14 cellular contexts compared by ENCODE assay signal in genomic region chr6:141874930-141875602, GRCh38.
DNase-seq lines count a peak whose midpoint lies in the region; ATAC-seq and TF ChIP-seq lines count a peak whose summit lies in the region.
"Had no signal": no experiment of that assay in that cellular context is flagged by ENCODE, and none has a peak within 500 bp of the region (broad histone marks: within the 10 kb centered on the region; RNA-seq: fewer than 3 reads in every experiment).

No MANE protein-coding gene starts in this region.

- TF ChIP-seq CTCF in GM23338 (conservative IDR thresholded peaks at IDR 0.05; ENCODE audit: low read depth in 2 of 2), result no peak
- no peak for TF ChIP-seq CTCF in Panc1 (IDR thresholded peaks at IDR 0.05)
- TF ChIP-seq CTCF in fibroblast of the aortic adventitia (IDR thresholded peaks at IDR 0.05; ENCODE audit: insufficient read depth, low read length), result no peak
- TF ChIP-seq CTCF in tibial nerve (IDR thresholded peaks at IDR 0.05), result no peak

- 80 to 87% methylated on average over 6 of the region's 6 CpGs for WGBS in tibial nerve, 2 donors

- H3F3A ChIP-seq in GM23338 (replicated peaks; ENCODE audit: low read depth), result no peaks in the 10 kb centered on the region

- H3K4me1 Mint-ChIP-seq in GM23338, result no peaks in the 10 kb centered on the region

- no peak overlapping the region for H3K4me3 Mint-ChIP-seq in GM23338
- H3K4me3 Mint-ChIP-seq: T-helper 1 cell treated with Interleukin-12 subunit alpha and Interleukin-12 subunit beta and Interleukin-4 antibody, amounts not matched to agents 30 μg/mL and 1 μg/mL, for 36 hours had no signal

- no peaks in the 10 kb centered on the region; the same call in 1 of the 2 replicates for H3K9me2 ChIP-seq in GM23338 (ENCODE audit: insufficient read depth)

- TF ChIP-seq EP300 in tibial nerve (IDR thresholded peaks at IDR 0.05), result no peak

- peaks cover 6% of the 10 kb centered on the region; the same call in 1 of the 3 replicates for H3K36me3 Mint-ChIP-seq in GM23338 (ENCODE audit: low read depth)

- H3K36me3 ChIP-seq in GM23338 (ENCODE audit: insufficient read depth) (no peaks in the 10 kb centered on the region), Panc1 (ENCODE audit: control insufficient read depth, insufficient read depth, low read length) (no peaks in the 10 kb centered on the region), tibial nerve (no peaks in the 10 kb centered on the region)
- H3K36me3 ChIP-seq: BLaER1 had no signal

- POLR2A ChIA-PET in Panc1 (lab: Charles Lee), result interaction anchor here (0.6 kb wide), 1 partner anchor 64 kb away, joined by 6 read pairs; no protein-coding TSS in a partner anchor

- in situ Hi-C loops in Panc1 (cut with HindIII; ENCODE audit: low pct_unique_long_range_greater_than_20kb, low sequenced_read_pairs), result no loop called here

- H3K27ac ChIP-seq in GM23338 (ENCODE audit: low read depth) (no peak overlapping the region), Panc1 (ENCODE audit: low read length) (no peak overlapping the region; the same call in 1 of the 2 replicates), tibial nerve (no peak overlapping the region)
- H3K27ac ChIP-seq: BLaER1, parathyroid adenoma had no signal

- TF ChIP-seq POLR2A in tibial nerve (IDR thresholded peaks at IDR 0.05), result no peak

- CTCF ChIA-PET in Panc1 (lab: Charles Lee), result no interaction called here

- BruUV-seq in Panc1 (replicated peaks; lab: Mats Ljungman, UMichigan), result no TSS peak

- H3K27ac Mint-ChIP-seq in GM23338, result peak overlapping the region; percentile 53; the same call in 1 of the 2 replicates
- H3K27ac Mint-ChIP-seq: T-helper 1 cell treated with Interleukin-12 subunit alpha and Interleukin-12 subunit beta and Interleukin-4 antibody, amounts not matched to agents 30 μg/mL and 1 μg/mL, for 36 hours had no signal

- no peak overlapping the region for H2AFZ ChIP-seq in GM23338
- H2AFZ ChIP-seq: parathyroid adenoma had no signal

- no peaks in the 10 kb centered on the region for H3K27me3 Mint-ChIP-seq in GM23338 (ENCODE audit: insufficient read depth, low read depth, poor library complexity)

- no peak for ATAC-seq in GM23338
- ATAC-seq in Panc1, result no peak

- H4K20me1 ChIP-seq in GM23338 (replicated peaks; ENCODE audit: insufficient read depth), result no peaks in the 10 kb centered on the region
- H4K20me1 ChIP-seq: BLaER1 had no signal

- H3K4me1 ChIP-seq in GM23338 (ENCODE audit: insufficient read depth) (no peaks in the 10 kb centered on the region), Panc1 (ENCODE audit: control insufficient read depth, insufficient read depth, low read length) (no peaks in the 10 kb centered on the region), tibial nerve (no peaks in the 10 kb centered on the region)
- H3K4me1 ChIP-seq: BLaER1, parathyroid adenoma had no signal

- no peaks in the 10 kb centered on the region for H3K79me2 ChIP-seq in GM23338 (replicated peaks; ENCODE audit: insufficient read depth)
- H3K79me2 ChIP-seq: parathyroid adenoma had no signal

- peak; percentile 9 for DNase-seq in AG08395 (ENCODE audit: low spot score)
- DNase-seq in GM23338 (ENCODE audit: low spot score), result no peak
- peak; percentile 18 for DNase-seq in Panc1 (ENCODE audit: low read depth, low spot score)
- DNase-seq in fibroblast of the aortic adventitia (ENCODE audit: low read depth), result peak; percentile 51
- no peak for DNase-seq in posterior vena cava (ENCODE audit: low spot score)
- no peak for DNase-seq in NCI-H2171 treated with DMSO at 0.1 percent for 48 hours (lab: John Stamatoyannopoulos, UW)
- DNase-seq in NCI-H2081 (lab: John Stamatoyannopoulos, UW), result no peak
- no peak for DNase-seq in tibial nerve (ENCODE audit: low spot score in 2 of 2)
- DNase-seq: amygdala, cortex of kidney, midbrain had no signal

- no peak overlapping the region for H3K4me2 ChIP-seq in GM23338
- H3K4me2 ChIP-seq: BLaER1 had no signal

- peaks cover 6% of the 10 kb centered on the region; the same call in 2 of the 3 replicates for H3K9me3 Mint-ChIP-seq in GM23338
- H3K9me3 Mint-ChIP-seq: T-helper 1 cell treated with Interleukin-12 subunit alpha and Interleukin-12 subunit beta and Interleukin-4 antibody, amounts not matched to agents 30 μg/mL and 1 μg/mL, for 36 hours had no signal

- no peaks in the 10 kb centered on the region for H3K9me3 ChIP-seq in Panc1 (ENCODE audit: control insufficient read depth, insufficient read depth, low read depth, low read length)
- no peaks in the 10 kb centered on the region for H3K9me3 ChIP-seq in tibial nerve
- H3K9me3 ChIP-seq: BLaER1 had no signal

- intact Hi-C loops in Panc1 (cut with micrococcal nuclease; ENCODE audit: unreplicated experiment), result no loop called here
- intact Hi-C loops in posterior vena cava (cut with DNase I), result no loop called here

- H3K4me3 ChIP-seq in GM23338 (no peak overlapping the region), Panc1 (ENCODE audit: low read depth in 2 of 2, low read length in 2 of 2) (no peak overlapping the region), fibroblast of the aortic adventitia (ENCODE audit: low read depth, low read length) (no peak overlapping the region), tibial nerve (no peak overlapping the region)
- H3K4me3 ChIP-seq: BLaER1 had no signal

- H3K27me3 ChIP-seq in GM23338 (ENCODE audit: insufficient read depth), result no peaks in the 10 kb centered on the region
- no peaks in the 10 kb centered on the region for H3K27me3 ChIP-seq in Panc1 (ENCODE audit: control insufficient read depth, insufficient read depth, low read length)
- H3K27me3 ChIP-seq in tibial nerve, result no peaks in the 10 kb centered on the region
- H3K27me3 ChIP-seq: BLaER1 had no signal

TF ChIP-seq in GM23338, 12 proteins besides CTCF, POLR2A, EP300 and RAD21 (continues in another document):
- no peak for TF ChIP-seq STAT1 (IDR thresholded peaks at IDR 0.05; ENCODE audit: unreplicated experiment)
- no peak for TF ChIP-seq CREB1 (CRISPR knock-in tag; IDR thresholded peaks at IDR 0.05; ENCODE audit: low read depth)
- no peak for TF ChIP-seq JUNB (IDR thresholded peaks at IDR 0.05; ENCODE audit: unreplicated experiment)
- no peak for TF ChIP-seq POLR2AphosphoS5 (IDR thresholded peaks at IDR 0.05; ENCODE audit: low read depth)
- TF ChIP-seq ZNF331 (CRISPR knock-in tag; IDR thresholded peaks at IDR 0.05; ENCODE audit: low read depth), result no peak
- no peak for TF ChIP-seq ZNF114 (CRISPR knock-in tag; IDR thresholded peaks at IDR 0.05)
- TF ChIP-seq EZH2 (IDR thresholded peaks at IDR 0.05; ENCODE audit: low read depth, unreplicated experiment), result no peak
- TF ChIP-seq NANOG (IDR thresholded peaks at IDR 0.05; ENCODE audit: borderline replicate concordance), result no peak
- TF ChIP-seq, protein P1, sequence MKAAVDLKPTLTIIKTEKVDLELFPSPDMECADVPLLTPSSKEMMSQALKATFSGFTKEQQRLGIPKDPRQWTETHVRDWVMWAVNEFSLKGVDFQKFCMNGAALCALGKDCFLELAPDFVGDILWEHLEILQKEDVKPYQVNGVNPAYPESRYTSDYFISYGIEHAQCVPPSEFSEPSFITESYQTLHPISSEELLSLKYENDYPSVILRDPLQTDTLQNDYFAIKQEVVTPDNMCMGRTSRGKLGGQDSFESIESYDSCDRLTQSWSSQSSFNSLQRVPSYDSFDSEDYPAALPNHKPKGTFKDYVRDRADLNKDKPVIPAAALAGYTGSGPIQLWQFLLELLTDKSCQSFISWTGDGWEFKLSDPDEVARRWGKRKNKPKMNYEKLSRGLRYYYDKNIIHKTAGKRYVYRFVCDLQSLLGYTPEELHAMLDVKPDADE (IDR thresholded peaks at IDR 0.05), result no peak
- TF ChIP-seq, protein P2, sequence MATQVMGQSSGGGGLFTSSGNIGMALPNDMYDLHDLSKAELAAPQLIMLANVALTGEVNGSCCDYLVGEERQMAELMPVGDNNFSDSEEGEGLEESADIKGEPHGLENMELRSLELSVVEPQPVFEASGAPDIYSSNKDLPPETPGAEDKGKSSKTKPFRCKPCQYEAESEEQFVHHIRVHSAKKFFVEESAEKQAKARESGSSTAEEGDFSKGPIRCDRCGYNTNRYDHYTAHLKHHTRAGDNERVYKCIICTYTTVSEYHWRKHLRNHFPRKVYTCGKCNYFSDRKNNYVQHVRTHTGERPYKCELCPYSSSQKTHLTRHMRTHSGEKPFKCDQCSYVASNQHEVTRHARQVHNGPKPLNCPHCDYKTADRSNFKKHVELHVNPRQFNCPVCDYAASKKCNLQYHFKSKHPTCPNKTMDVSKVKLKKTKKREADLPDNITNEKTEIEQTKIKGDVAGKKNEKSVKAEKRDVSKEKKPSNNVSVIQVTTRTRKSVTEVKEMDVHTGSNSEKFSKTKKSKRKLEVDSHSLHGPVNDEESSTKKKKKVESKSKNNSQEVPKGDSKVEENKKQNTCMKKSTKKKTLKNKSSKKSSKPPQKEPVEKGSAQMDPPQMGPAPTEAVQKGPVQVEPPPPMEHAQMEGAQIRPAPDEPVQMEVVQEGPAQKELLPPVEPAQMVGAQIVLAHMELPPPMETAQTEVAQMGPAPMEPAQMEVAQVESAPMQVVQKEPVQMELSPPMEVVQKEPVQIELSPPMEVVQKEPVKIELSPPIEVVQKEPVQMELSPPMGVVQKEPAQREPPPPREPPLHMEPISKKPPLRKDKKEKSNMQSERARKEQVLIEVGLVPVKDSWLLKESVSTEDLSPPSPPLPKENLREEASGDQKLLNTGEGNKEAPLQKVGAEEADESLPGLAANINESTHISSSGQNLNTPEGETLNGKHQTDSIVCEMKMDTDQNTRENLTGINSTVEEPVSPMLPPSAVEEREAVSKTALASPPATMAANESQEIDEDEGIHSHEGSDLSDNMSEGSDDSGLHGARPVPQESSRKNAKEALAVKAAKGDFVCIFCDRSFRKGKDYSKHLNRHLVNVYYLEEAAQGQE (IDR thresholded peaks at IDR 0.05; ENCODE audit: unreplicated experiment), result no peak

Comparison
In these comparisons a context has a peak if more than half of its experiments do, and no peak if none do; other contexts are left out.
1. DNase-seq: peak in AG08395 (single experiment), Panc1 (single experiment) and fibroblast of the aortic adventitia (single experiment); none in GM23338 (single experiment), posterior vena cava (single experiment), NCI-H2171 treated with DMSO at 0.1 percent for 48 hours (single experiment), NCI-H2081 (0 of 2) and tibial nerve (0 of 2).